In the genomic region with DNA sequence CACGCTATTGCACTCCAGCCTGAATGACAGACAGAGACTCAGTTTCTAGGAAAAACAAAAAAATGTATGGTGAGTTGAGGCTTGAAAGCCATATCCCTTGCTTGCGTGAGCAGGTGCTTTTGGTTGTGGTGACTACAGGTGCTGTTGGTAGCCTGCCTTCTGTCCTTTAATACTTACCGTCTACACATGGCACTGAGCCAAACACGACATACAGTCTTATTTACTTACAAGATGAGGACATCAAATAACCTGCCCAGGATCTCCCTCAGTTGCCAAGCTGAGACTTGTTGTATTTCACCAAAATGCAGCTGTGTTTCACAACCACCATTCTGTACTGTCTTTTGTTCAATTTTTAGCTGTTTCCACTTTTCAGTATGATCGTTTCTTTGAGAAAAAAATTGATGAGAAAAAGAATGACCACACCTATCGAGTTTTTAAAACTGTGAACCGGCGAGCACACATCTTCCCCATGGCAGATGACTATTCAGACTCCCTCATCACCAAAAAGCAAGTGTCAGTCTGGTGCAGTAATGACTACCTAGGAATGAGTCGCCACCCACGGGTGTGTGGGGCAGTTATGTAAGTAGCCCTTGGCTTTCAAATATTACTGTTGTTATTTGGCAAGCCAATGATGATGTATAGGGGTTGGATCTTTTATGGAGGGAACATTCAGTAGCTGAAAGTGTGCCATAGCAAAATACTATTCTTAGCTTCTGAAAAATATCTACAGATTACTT, we compare ENCODE assay signal across 12 cellular contexts. TPM values are rescaled to one million over a fixed set of nuclear protein-coding genes. Genes with fewer than 3 reads are reported as not detected.
DNase-seq lines count a peak whose midpoint lies in the region; ATAC-seq lines count a peak whose summit lies in the region.
"Had no signal": no experiment of that assay in that cellular context is flagged by ENCODE, and none has a peak within 500 bp of the region (broad histone marks: within the 10 kb centered on the region; RNA-seq: fewer than 3 reads in every experiment).

No MANE protein-coding gene starts in this region.

- CTCF ChIA-PET in activated CD4-positive, alpha-beta memory T cell treated with anti-CD3 and anti-CD28 coated beads for 36 hours (lab: Charles Lee): interaction anchor here (0.8 to 11.0 kb wide), 5 partner anchors 17 to 207 kb away, joined by 3 to 76 read pairs (median 5); no protein-coding TSS in a partner anchor
- CTCF ChIA-PET in naive thymus-derived CD4-positive, alpha-beta T cell (lab: Charles Lee): no interaction called here

- H3K27me3 Mint-ChIP-seq in activated CD4-positive, alpha-beta memory T cell treated with anti-CD3 and anti-CD28 coated beads for 36 hours: no peaks in the 10 kb centered on the region
- no peaks in the 10 kb centered on the region for H3K27me3 Mint-ChIP-seq in naive thymus-derived CD4-positive, alpha-beta T cell
- H3K27me3 Mint-ChIP-seq: activated CD4-positive, alpha-beta T cell treated with anti-CD3 and anti-CD28 coated beads, Interleukin-2, amount 10 ng/mL, durations not matched to agents 7 days and 5 days had no signal

- H3K27me3 ChIP-seq in naive thymus-derived CD4-positive, alpha-beta T cell (ENCODE audit: control insufficient read depth in 2 of 2, insufficient read depth in 2 of 2, low read length in 2 of 2): no peaks in the 10 kb centered on the region
- H3K27me3 ChIP-seq: testis had no signal

- peaks cover 23 to 79% (median 40%) of the 10 kb centered on the region in 3 experiments for H3K36me3 ChIP-seq in naive thymus-derived CD4-positive, alpha-beta T cell (ENCODE audit: control insufficient read depth in 2 of 3, insufficient read depth in 3 of 3, low read length in 3 of 3)

- no peaks in the 10 kb centered on the region for H3K9me3 ChIP-seq in naive thymus-derived CD4-positive, alpha-beta T cell (ENCODE audit: control insufficient read depth in 2 of 3, low read length in 3 of 3)
- H3K9me3 ChIP-seq: A549, testis had no signal

- intact Hi-C loops in activated CD4-positive, alpha-beta memory T cell treated with anti-CD3 and anti-CD28 coated beads for 36 hours (cut with micrococcal nuclease): no loop called here
- intact Hi-C loops in naive thymus-derived CD4-positive, alpha-beta T cell (cut with micrococcal nuclease): no loop called here

- DNase-seq in NCI-H187 treated with DMSO at 0.1 percent for 48 hours (lab: John Stamatoyannopoulos, UW) (peak; percentile 31), NCI-H187 (lab: John Stamatoyannopoulos, UW) (no peak), NCI-H128 (lab: John Stamatoyannopoulos, UW; ENCODE audit: unreplicated experiment) (peak; percentile 41), T-helper 1 cell (no peak), HuH-7.5 (ENCODE audit: low spot score) (no peak)
- peak; percentile 62 for DNase-seq in activated CD4-positive, alpha-beta memory T cell treated with anti-CD3 and anti-CD28 coated beads for 36 hours
- DNase-seq in naive thymus-derived CD4-positive, alpha-beta T cell: no peak
- DNase-seq: activated CD4-positive, alpha-beta T cell treated with anti-CD3 and anti-CD28 coated beads, Interleukin-2, amount 10 ng/mL, durations not matched to agents 7 days and 5 days; testis had no signal

- H3K4me3 ChIP-seq in naive thymus-derived CD4-positive, alpha-beta T cell (ENCODE audit: low read length): no peak overlapping the region
- H3K4me3 ChIP-seq: A549, testis had no signal

- H3K36me3 Mint-ChIP-seq in activated CD4-positive, alpha-beta memory T cell treated with anti-CD3 and anti-CD28 coated beads for 36 hours: peaks cover 75% of the 10 kb centered on the region
- H3K36me3 Mint-ChIP-seq in naive thymus-derived CD4-positive, alpha-beta T cell: peaks cover 10 to 66% (median 47%) of the 10 kb centered on the region in 5 donors

- POLR2A ChIA-PET in activated CD4-positive, alpha-beta memory T cell treated with anti-CD3 and anti-CD28 coated beads for 36 hours (lab: Charles Lee): no interaction called here
- POLR2A ChIA-PET in naive thymus-derived CD4-positive, alpha-beta T cell (lab: Charles Lee): interaction anchor here (0.6 kb wide), 1 partner anchor 9 kb away, joined by 4 read pairs; no protein-coding TSS in a partner anchor

- peak overlapping the region; percentile 46 for H3K27ac Mint-ChIP-seq in activated CD4-positive, alpha-beta memory T cell treated with anti-CD3 and anti-CD28 coated beads for 36 hours
- H3K27ac Mint-ChIP-seq in naive thymus-derived CD4-positive, alpha-beta T cell: no peak overlapping the region
- H3K27ac Mint-ChIP-seq: activated CD4-positive, alpha-beta T cell treated with anti-CD3 and anti-CD28 coated beads, Interleukin-2, amount 10 ng/mL, durations not matched to agents 7 days and 5 days had no signal

- peak; percentile 51 for ATAC-seq in naive thymus-derived CD4-positive, alpha-beta T cell
- ATAC-seq in GM18861 (IDR thresholded peaks at IDR 0.05; ENCODE audit: unreplicated experiment): no peak
- ATAC-seq: A549 had no signal

- no peak overlapping the region for H3K27ac ChIP-seq in naive thymus-derived CD4-positive, alpha-beta T cell (ENCODE audit: low read depth, low read length)
- H3K27ac ChIP-seq: A549, testis had no signal

- peaks cover 46% of the 10 kb centered on the region for H3K4me1 Mint-ChIP-seq in activated CD4-positive, alpha-beta memory T cell treated with anti-CD3 and anti-CD28 coated beads for 36 hours (ENCODE audit: low read depth)
- peaks cover 16 to 54% (median 27%) of the 10 kb centered on the region in 7 donors for H3K4me1 Mint-ChIP-seq in naive thymus-derived CD4-positive, alpha-beta T cell

- peaks cover 8 to 12% of the 10 kb centered on the region in 2 donors for H3K4me1 ChIP-seq in naive thymus-derived CD4-positive, alpha-beta T cell (ENCODE audit: control insufficient read depth in 2 of 2, insufficient read depth in 2 of 2, low read length in 2 of 2)

- H3K9me3 Mint-ChIP-seq in activated CD4-positive, alpha-beta memory T cell treated with anti-CD3 and anti-CD28 coated beads for 36 hours: no peaks in the 10 kb centered on the region
- no peaks in the 10 kb centered on the region for H3K9me3 Mint-ChIP-seq in naive thymus-derived CD4-positive, alpha-beta T cell
- H3K9me3 Mint-ChIP-seq: activated CD4-positive, alpha-beta T cell treated with anti-CD3 and anti-CD28 coated beads, Interleukin-2, amount 10 ng/mL, durations not matched to agents 7 days and 5 days had no signal

- H3K4me3 Mint-ChIP-seq in activated CD4-positive, alpha-beta memory T cell treated with anti-CD3 and anti-CD28 coated beads for 36 hours: no peak overlapping the region
- H3K4me3 Mint-ChIP-seq in naive thymus-derived CD4-positive, alpha-beta T cell: no peak overlapping the region
- H3K4me3 Mint-ChIP-seq: activated CD4-positive, alpha-beta T cell treated with anti-CD3 and anti-CD28 coated beads, Interleukin-2, amount 10 ng/mL, durations not matched to agents 7 days and 5 days had no signal

RNA-seq across cellular contexts. Expression of a gene that starts 6.5 kb away (rescaled TPM):
- 10 to 100 TPM; 64.4 to 64.5 TPM for total RNA-seq in activated CD4-positive, alpha-beta memory T cell treated with anti-CD3 and anti-CD28 coated beads for 36 hours
- 10 to 100 TPM; 12.6 to 74.3 (median 27.4) TPM for total RNA-seq in naive thymus-derived CD4-positive, alpha-beta T cell
- polyA plus RNA-seq in naive thymus-derived CD4-positive, alpha-beta T cell: 10 to 100 TPM; 18.7 to 37.6 TPM

RNA-seq across cellular contexts. Expression of a gene that starts 20.9 kb away (rescaled TPM):
- under 1 TPM; 0.59 to 0.90 TPM for total RNA-seq in activated CD4-positive, alpha-beta memory T cell treated with anti-CD3 and anti-CD28 coated beads for 36 hours
- total RNA-seq in naive thymus-derived CD4-positive, alpha-beta T cell: 1 to 10 TPM in 3 of 5 experiments, under 1 TPM in 2; 0.27 to 2.5 (median 1.6) TPM
- under 1 TPM in 1 of 2 donors, not detected in 1; 0.16 TPM for polyA plus RNA-seq in naive thymus-derived CD4-positive, alpha-beta T cell
- total RNA-seq: frontal cortex had no signal

RNA-seq across cellular contexts. Expression of a gene that starts 34.5 kb away (rescaled TPM):
- total RNA-seq in activated CD4-positive, alpha-beta memory T cell treated with anti-CD3 and anti-CD28 coated beads for 36 hours: 100 to 1,000 TPM; 114 to 118 TPM
- total RNA-seq in naive thymus-derived CD4-positive, alpha-beta T cell: 100 to 1,000 TPM in 1 of 5 experiments, 10 to 100 TPM in 4; 38.7 to 110 (median 63.7) TPM
- 100 to 1,000 TPM; 104 to 147 TPM for polyA plus RNA-seq in naive thymus-derived CD4-positive, alpha-beta T cell

RNA-seq across cellular contexts. Expression of a gene that starts 41.1 kb away (rescaled TPM):
- 100 to 1,000 TPM; 111 TPM for total RNA-seq in activated CD4-positive, alpha-beta memory T cell treated with anti-CD3 and anti-CD28 coated beads for 36 hours
- total RNA-seq in naive thymus-derived CD4-positive, alpha-beta T cell: 10 to 100 TPM; 55.8 to 81.0 (median 74.5) TPM
- 100 to 1,000 TPM in 1 of 2 donors, 10 to 100 TPM in 1; 68.8 to 135 TPM for polyA plus RNA-seq in naive thymus-derived CD4-positive, alpha-beta T cell

RNA-seq across cellular contexts. Expression of a gene that starts 50.3 kb away (rescaled TPM):
- total RNA-seq in activated CD4-positive, alpha-beta memory T cell treated with anti-CD3 and anti-CD28 coated beads for 36 hours: 10 to 100 TPM; 28.5 to 30.5 TPM
- total RNA-seq in naive thymus-derived CD4-positive, alpha-beta T cell: 10 to 100 TPM in 1 of 5 experiments, 1 to 10 TPM in 2, under 1 TPM in 2; 0.58 to 19.7 (median 1.2) TPM
- 1 to 10 TPM; 1.8 to 2.5 TPM for polyA plus RNA-seq in naive thymus-derived CD4-positive, alpha-beta T cell

Comparison
In these comparisons a context has a peak if more than half of its experiments do, and no peak if none do; other contexts are left out.
1. DNase-seq: peak in NCI-H187 treated with DMSO at 0.1 percent for 48 hours (single experiment), NCI-H128 (single experiment) and activated CD4-positive, alpha-beta memory T cell treated with anti-CD3 and anti-CD28 coated beads for 36 hours (single experiment); none in NCI-H187 (0 of 2), naive thymus-derived CD4-positive, alpha-beta T cell (0 of 9), T-helper 1 cell (0 of 5) and HuH-7.5 (single experiment).